ENCODE assay signal across 8 cellular contexts in the genomic region with DNA sequence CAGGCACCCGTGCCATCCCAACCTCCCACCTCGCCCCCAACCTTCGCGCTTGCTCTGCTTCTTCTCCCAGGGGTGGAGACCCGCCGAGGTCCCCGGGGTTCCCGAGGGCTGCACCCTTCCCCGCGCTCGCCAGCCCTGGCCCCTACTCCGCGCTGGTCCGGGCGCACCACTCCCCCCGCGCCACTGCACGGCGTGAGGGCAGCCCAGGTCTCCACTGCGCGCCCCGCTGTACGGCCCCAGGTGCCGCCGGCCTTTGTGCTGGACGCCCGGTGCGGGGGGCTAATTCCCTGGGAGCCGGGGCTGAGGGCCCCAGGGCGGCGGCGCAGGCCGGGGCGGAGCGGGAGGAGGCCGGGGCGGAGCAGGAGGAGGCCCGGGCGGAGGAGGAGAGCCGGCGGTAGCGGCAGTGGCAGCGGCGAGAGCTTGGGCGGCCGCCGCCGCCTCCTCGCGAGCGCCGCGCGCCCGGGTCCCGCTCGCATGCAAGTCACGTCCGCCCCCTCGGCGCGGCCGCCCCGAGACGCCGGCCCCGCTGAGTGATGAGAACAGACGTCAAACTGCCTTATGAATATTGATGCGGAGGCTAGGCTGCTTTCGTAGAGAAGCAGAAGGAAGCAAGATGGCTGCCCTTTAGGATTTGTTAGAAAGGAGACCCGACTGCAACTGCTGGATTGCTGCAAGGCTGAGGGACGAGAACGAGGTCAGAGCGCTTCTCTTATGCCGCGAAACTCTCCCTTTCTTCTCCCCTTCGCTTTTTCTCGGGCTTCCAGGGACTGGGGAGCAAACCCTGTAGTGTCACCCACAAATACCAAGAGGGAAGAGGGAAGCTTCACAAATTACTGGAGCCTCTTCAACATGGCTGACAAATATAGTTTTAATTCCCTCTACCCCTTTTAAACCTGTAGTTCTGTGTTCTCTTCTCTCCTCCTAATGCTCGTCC.
A peak's percentile ranks its signal among the peaks of the same experiment; 100 is the strongest.
DNase-seq lines count a peak whose midpoint lies in the region; ATAC-seq and TF ChIP-seq lines count a peak whose summit lies in the region.

TET2 (plus strand) TSS at position 591 of the 934 bp plus-strand sequence. CDS start 87,067 bp downstream, outside the sequence.

- H3K4me3 ChIP-seq in AG10803 (ENCODE audit: low read length), result peak within 1 kb of the TSS; percentile 92
- H3K4me3 ChIP-seq in choroid plexus epithelial cell (ENCODE audit: low read depth, low read length), result peak within 1 kb of the TSS; percentile 68

- ATAC-seq in HG03378 (IDR thresholded peaks at IDR 0.05; ENCODE audit: unreplicated experiment), result peak; percentile 80

- TF ChIP-seq POLR2A in GM19193 (IDR thresholded peaks at IDR 0.05; ENCODE audit: extremely low read depth, insufficient read depth, insufficient read length), result peak; percentile 78

- no peak for TF ChIP-seq CTCF in AG10803 (conservative IDR thresholded peaks at IDR 0.05; ENCODE audit: low read length)
- no peak for TF ChIP-seq CTCF in choroid plexus epithelial cell (conservative IDR thresholded peaks at IDR 0.05; ENCODE audit: low read depth, low read length)

- DNase-seq in AG10803 (ENCODE audit: low read depth) (peak; percentile 80), NCI-H510A (lab: John Stamatoyannopoulos, UW) (peak; percentile 44), choroid plexus epithelial cell (ENCODE audit: low read depth) (peak; percentile 89), kidney tubule cell (ENCODE audit: low spot score) (peak; percentile 91)
- DNase-seq in activated CD4-positive, alpha-beta T cell treated with anti-CD3 and anti-CD28 coated beads for 4 hours, result peak; percentile 78
- peak; percentile 68 to 76 for DNase-seq in stimulated activated CD4-positive, alpha-beta T cell treated with anti-CD3 and anti-CD28 coated beads, Interleukin-15, amount 100 ng/mL, for 48 hours (ENCODE audit: low read depth in 2 of 2)

Comparison
In these comparisons a context has a peak if more than half of its experiments do, and no peak if none do; other contexts are left out.
1. Peak in every context shown above with its lines: DNase-seq, ATAC-seq and H3K4me3 ChIP-seq.